16 cellular contexts compared by ENCODE assay signal in the genomic region with DNA sequence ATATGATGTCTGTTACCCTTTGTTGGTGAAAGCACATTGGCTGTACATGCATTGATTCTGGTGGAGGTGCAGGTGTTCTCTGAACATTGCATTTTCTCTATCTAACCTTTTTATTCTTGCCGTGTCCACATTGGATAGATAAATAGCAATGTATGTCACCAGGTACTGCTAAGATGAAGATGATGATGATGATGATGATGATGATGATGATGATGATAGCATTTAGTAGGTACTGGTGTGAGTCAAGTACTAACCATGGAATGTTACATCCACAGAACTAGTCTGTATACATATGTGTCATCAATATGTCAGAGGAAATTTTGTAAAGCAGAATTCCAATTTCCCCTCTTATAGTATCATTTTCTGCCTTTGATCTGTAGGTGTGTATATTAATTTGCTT. TPM values are rescaled to one million over a fixed set of nuclear protein-coding genes. Genes with fewer than 3 reads are reported as not detected.
DNase-seq lines count a peak whose midpoint lies in the region; ATAC-seq, FAIRE-seq and TF ChIP-seq lines count a peak whose summit lies in the region.
"Had no signal": no experiment of that assay in that cellular context is flagged by ENCODE, and none has a peak within 500 bp of the region (broad histone marks: within the 10 kb centered on the region; RNA-seq: fewer than 3 reads in every experiment).

No MANE protein-coding gene starts in this region.

- H3K27me3 ChIP-seq in DND-41 (ENCODE audit: insufficient read depth, low read length, poor library complexity) = no peaks in the 10 kb centered on the region
- no peaks in the 10 kb centered on the region for H3K27me3 ChIP-seq in gastrocnemius medialis
- no peaks in the 10 kb centered on the region for H3K27me3 ChIP-seq in gastroesophageal sphincter

- no TSS peak for BruUV-seq in OCI-LY7 (replicated peaks; lab: Mats Ljungman, UMichigan)

- H3K27ac ChIP-seq in DND-41 (ENCODE audit: low read length) (peak overlapping the region; percentile 60), OCI-LY7 (ENCODE audit: low read depth, low read length, poor library complexity, severe bottlenecking) (no peak overlapping the region), cingulate gyrus (ENCODE audit: low read depth, low read length) (peak overlapping the region; percentile 44), gastrocnemius medialis (peak overlapping the region; percentile 77 to 94 (median 83)), gastroesophageal sphincter (no peak overlapping the region)
- H3K27ac ChIP-seq: 22Rv1 had no signal

- H3K4me1 ChIP-seq in DND-41 (ENCODE audit: insufficient read depth, low read length) = peaks cover 88% of the 10 kb centered on the region
- peaks cover 51% of the 10 kb centered on the region for H3K4me1 ChIP-seq in OCI-LY7 (ENCODE audit: insufficient read depth, low read length, poor library complexity, severe bottlenecking)
- peaks cover 43 to 70% of the 10 kb centered on the region in 2 donors for H3K4me1 ChIP-seq in gastrocnemius medialis
- H3K4me1 ChIP-seq in gastroesophageal sphincter = no peaks in the 10 kb centered on the region

- no peak for TF ChIP-seq CTCF in DND-41 (IDR thresholded peaks at IDR 0.05; ENCODE audit: borderline replicate concordance, extremely low read depth, low read length, poor library complexity, severe bottlenecking)
- no peak for TF ChIP-seq CTCF in OCI-LY7 (conservative IDR thresholded peaks at IDR 0.05; ENCODE audit: low read length)
- no peak for TF ChIP-seq CTCF in gastrocnemius medialis (IDR thresholded peaks at IDR 0.05 in 4 of 5, conservative IDR thresholded peaks at IDR 0.05 in 1 of 5)
- TF ChIP-seq CTCF in gastroesophageal sphincter (IDR thresholded peaks at IDR 0.05) = no peak

- no peak for TF ChIP-seq POLR2A in gastrocnemius medialis (IDR thresholded peaks at IDR 0.05)
- TF ChIP-seq POLR2A in gastroesophageal sphincter (IDR thresholded peaks at IDR 0.05) = no peak

- WGBS in gastroesophageal sphincter (ENCODE audit: low coverage in 1 of 2), 2 donors = 83 to 100% methylated on average over 1 of the region's 1 CpG

- H2AFZ ChIP-seq in DND-41 (ENCODE audit: low read depth, low read length) (no peak overlapping the region), OCI-LY7 (ENCODE audit: low read length) (no peak overlapping the region; the same call in 1 of the 2 replicates)

- TF ChIP-seq EP300 in gastroesophageal sphincter (IDR thresholded peaks at IDR 0.05) = no peak

- H3K4me3 ChIP-seq in DND-41 (ENCODE audit: low read depth in 1 of 2, low read length in 2 of 2) = no peak overlapping the region
- no peak overlapping the region for H3K4me3 ChIP-seq in OCI-LY7 (ENCODE audit: low read depth, low read length, poor library complexity, severe bottlenecking)
- H3K4me3 ChIP-seq in gastrocnemius medialis = peak overlapping the region in 1 of 4 donors; percentile 29
- no peak overlapping the region for H3K4me3 ChIP-seq in gastroesophageal sphincter

- intact Hi-C loops in OCI-LY7 (cut with micrococcal nuclease; ENCODE audit: unreplicated experiment) (no loop called here), gastrocnemius medialis (cut with DNase I; ENCODE audit: low total_unique reads) (no loop called here)

- POLR2A ChIA-PET in OCI-LY7 (lab: Charles Lee) = interaction anchor here (0.8 to 1.9 kb wide), 2 partner anchors 10 to 12 kb away, joined by 3 to 12 read pairs; no protein-coding TSS in a partner anchor

- DNase-seq in DND-41 (no peak), OCI-LY7 (ENCODE audit: low spot score) (no peak), gastrocnemius medialis (no peak), KBM-7 (no peak), frontal cortex (ENCODE audit: low spot score in 2 of 2) (no peak)
- DNase-seq: CD8-positive, alpha-beta T cell; COR-L47; HCEC 1CT had no signal

- H4K20me1 ChIP-seq in DND-41 (ENCODE audit: insufficient read depth, low read length) (peaks cover 33% of the 10 kb centered on the region), OCI-LY7 (ENCODE audit: insufficient read depth, low read length) (no peaks in the 10 kb centered on the region)

- H3K9ac ChIP-seq in DND-41 (ENCODE audit: low read depth, low read length) = no peak overlapping the region

- in situ Hi-C loops in gastrocnemius medialis (cut with MboI; ENCODE audit: low sequenced_read_pairs in 4 of 4) = no loop called here
- in situ Hi-C loops in KBM-7 (cut with MboI; ENCODE audit: low pct_unique_long_range_greater_than_20kb, low sequenced_read_pairs) = no loop called here

- CTCF ChIA-PET in OCI-LY7 (lab: Charles Lee; ENCODE audit: unreplicated experiment) = no interaction called here

- H3K9me3 ChIP-seq in DND-41 (ENCODE audit: insufficient read depth, low read length, severe bottlenecking) (no peaks in the 10 kb centered on the region), OCI-LY7 (ENCODE audit: low read length) (no peaks in the 10 kb centered on the region), gastrocnemius medialis (no peaks in the 10 kb centered on the region), gastroesophageal sphincter (no peaks in the 10 kb centered on the region)

- H3K4me2 ChIP-seq in DND-41 (ENCODE audit: insufficient read depth, low read length) = no peak overlapping the region
- H3K4me2 ChIP-seq in OCI-LY7 (ENCODE audit: low read length) = peak overlapping the region; percentile 50; the same call in 1 of the 2 replicates

- H3K79me2 ChIP-seq in DND-41 (ENCODE audit: insufficient read depth, low read length) (peaks cover 100% of the 10 kb centered on the region), OCI-LY7 (ENCODE audit: insufficient read depth, low read depth, low read length) (no peaks in the 10 kb centered on the region)

- H3K36me3 ChIP-seq in DND-41 (ENCODE audit: insufficient read depth, low read length) (peaks cover 91% of the 10 kb centered on the region), OCI-LY7 (ENCODE audit: insufficient read depth, low read length) (no peaks in the 10 kb centered on the region), gastrocnemius medialis (no peaks in the 10 kb centered on the region), gastroesophageal sphincter (no peaks in the 10 kb centered on the region)

- no peak for FAIRE-seq in frontal cortex (lab: Jason Lieb, UNC)
- FAIRE-seq: D721Med, HTR-8/SVneo had no signal

- ATAC-seq in DND-41 (ENCODE audit: insufficient read depth, low read depth) (no peak), gastrocnemius medialis (no peak), gastroesophageal sphincter (no peak), HG02981 (IDR thresholded peaks at IDR 0.05; ENCODE audit: unreplicated experiment) (no peak)
- ATAC-seq: CD8-positive, alpha-beta T cell had no signal

- H3K9me2 ChIP-seq in OCI-LY7 (ENCODE audit: insufficient read depth, low read length) = no peaks in the 10 kb centered on the region

RNA-seq across cellular contexts. Expression of a gene that starts 36.3 kb away (rescaled TPM):
- total RNA-seq in OCI-LY7 (2014; rRNA removed; shearing (Covaris generic)) = 0.88 and 1.0 TPM in 2 replicates
- total RNA-seq in OCI-LY7 (2022) (1.1 and 1.3 TPM in 2 replicates), gastrocnemius medialis (10 to 100 TPM; 58.7 to 93.8 (median 67.5) TPM), gastroesophageal sphincter (1 to 10 TPM in 2 of 4 donors, under 1 TPM in 2; 0.15 to 1.5 (median 0.78) TPM), frontal cortex (459 TPM)
- total RNA-seq: A673; CD8-positive, alpha-beta T cell; Daoy had no signal

Comparison
In these comparisons a context has a peak if more than half of its experiments do, and no peak if none do; other contexts are left out.
1. H3K27ac ChIP-seq: peak in DND-41 (single experiment), cingulate gyrus (single experiment) and gastrocnemius medialis (4 of 4); none in OCI-LY7 (single experiment) and gastroesophageal sphincter (0 of 4).
2. RNA of a gene that starts 36.3 kb away (total RNA-seq): 459 TPM in frontal cortex (single experiment) and 58.7 to 93.8 TPM in gastrocnemius medialis; 0.15 to 1.5 TPM in gastroesophageal sphincter and 0.88 to 1.3 TPM in OCI-LY7; every median in the first group is over 10 times any median in the second.